Comparison of ENCODE assay signal across 8 cellular contexts in genomic region chr1:246506785-246507639, GRCh38. TPM values are rescaled to one million over a fixed set of nuclear protein-coding genes. Genes with fewer than 3 reads are reported as not detected.
DNase-seq lines count a peak whose midpoint lies in the region; ATAC-seq and TF ChIP-seq lines count a peak whose summit lies in the region.

Gene SMYD3 (minus strand): TSS chr1:246507279.

- H3K27me3 Mint-ChIP-seq in activated CD4-positive, alpha-beta T cell treated with anti-CD3 and anti-CD28 coated beads, Interleukin-2, amount 10 ng/mL, durations not matched to agents 24 days and 14 days, result no peaks in the 10 kb centered on the region

- H3K4me3 Mint-ChIP-seq in activated CD4-positive, alpha-beta T cell treated with anti-CD3 and anti-CD28 coated beads, Interleukin-2, amount 10 ng/mL, durations not matched to agents 24 days and 14 days, result peak within 1 kb of the TSS; percentile 93

- peak; percentile 30 for TF ChIP-seq CTCF in BJ (IDR thresholded peaks at IDR 0.05; ENCODE audit: insufficient read depth, low read depth, low read length)
- no peak for TF ChIP-seq CTCF in lower leg skin (IDR thresholded peaks at IDR 0.05)

- peak within 1 kb of the TSS; percentile 88 for H3K27ac Mint-ChIP-seq in activated CD4-positive, alpha-beta T cell treated with anti-CD3 and anti-CD28 coated beads, Interleukin-2, amount 10 ng/mL, durations not matched to agents 24 days and 14 days

- CTCF ChIA-PET in BJ (lab: Yijun Ruan, JAX), result interaction anchor here (0.7 to 2.3 kb wide), 8 partner anchors 8 to 247 kb away, joined by 3 to 12 read pairs (median 4); no protein-coding TSS in a partner anchor

- peak; percentile 95 for ATAC-seq in HG03432 (IDR thresholded peaks at IDR 0.05; ENCODE audit: unreplicated experiment)

- DNase-seq in BJ (ENCODE audit: low read depth) (no peak), NCI-H510A (lab: John Stamatoyannopoulos, UW) (peak; percentile 40), dermis blood vessel endothelial cell (peak; percentile 88), lower leg skin (ENCODE audit: low spot score in 2 of 2) (peak; percentile 25 to 89)
- DNase-seq in activated CD4-positive, alpha-beta T cell treated with anti-CD3 and anti-CD28 coated beads, Interleukin-2, amount 10 ng/mL, durations not matched to agents 24 days and 14 days, result peak; percentile 93
- DNase-seq in stimulated activated CD4-positive, alpha-beta T cell treated with anti-CD3 and anti-CD28 coated beads, Interleukin-4, amount 100 ng/mL, for 48 hours (ENCODE audit: low read depth in 2 of 2), result peak; percentile 50 to 72

- H3K36me3 ChIP-seq in BJ (ENCODE audit: control insufficient read depth, insufficient read depth, low read length), result no peaks in the 10 kb centered on the region

- H3K27me3 ChIP-seq in BJ (ENCODE audit: control insufficient read depth, insufficient read depth, low read length), result no peaks in the 10 kb centered on the region

- H3K4me3 ChIP-seq in BJ (ENCODE audit: low read depth, low read length) (peak within 1 kb of the TSS; percentile 99), lower leg skin (ENCODE audit: low read depth, poor library complexity, severe bottlenecking) (peak within 1 kb of the TSS; percentile 80)

- peaks cover 8% of the 10 kb centered on the region for H3K36me3 Mint-ChIP-seq in activated CD4-positive, alpha-beta T cell treated with anti-CD3 and anti-CD28 coated beads, Interleukin-2, amount 10 ng/mL, durations not matched to agents 24 days and 14 days (ENCODE audit: low read depth)

- H3K4me1 Mint-ChIP-seq in activated CD4-positive, alpha-beta T cell treated with anti-CD3 and anti-CD28 coated beads, Interleukin-2, amount 10 ng/mL, durations not matched to agents 24 days and 14 days, result peaks cover 23% of the 10 kb centered on the region

- TF ChIP-seq POLR2A in GM19193 (IDR thresholded peaks at IDR 0.05; ENCODE audit: extremely low read depth, insufficient read depth, insufficient read length), result peak; percentile 67
- no peak for TF ChIP-seq POLR2A in lower leg skin (IDR thresholded peaks at IDR 0.05)

- intact Hi-C loops in activated CD4-positive, alpha-beta T cell treated with anti-CD3 and anti-CD28 coated beads, Interleukin-2, amount 10 ng/mL, durations not matched to agents 24 days and 14 days (cut with micrococcal nuclease), result loop anchor here (1.0 to 10.0 kb wide), 3 partner anchors 10 to 1532 kb away; partner anchors contain the start of genes CNST and TFB2M
- intact Hi-C loops in lower leg skin (cut with DNase I; ENCODE audit: low total_unique reads), result loop anchor here (10.0 kb wide), 2 partner anchors 188 to 248 kb away; no protein-coding TSS in a partner anchor

- POLR2A ChIA-PET in BJ (lab: Charles Lee), result no interaction called here

- no peaks in the 10 kb centered on the region for H3K9me3 Mint-ChIP-seq in activated CD4-positive, alpha-beta T cell treated with anti-CD3 and anti-CD28 coated beads, Interleukin-2, amount 10 ng/mL, durations not matched to agents 24 days and 14 days

- 0 to 1% methylated on average over 29 to 66 of the region's 82 CpGs for WGBS in lower leg skin, 2 donors

RNA-seq across cellular contexts. Expression of gene SMYD3, which starts in this region (rescaled TPM):
- 26.1 and 36.9 TPM in 2 replicates for polyA plus RNA-seq in BJ (2011; rRNA removed)
- 27.6 and 29.6 TPM in 2 replicates for polyA minus RNA-seq in BJ (2011; rRNA and poly(A)+ RNA removed)
- total RNA-seq in activated CD4-positive, alpha-beta T cell treated with anti-CD3 and anti-CD28 coated beads, Interleukin-2, amount 10 ng/mL, durations not matched to agents 24 days and 14 days, result 23.9 and 24.4 TPM in 2 replicates
- total RNA-seq in dermis blood vessel endothelial cell (21.3 and 22.0 TPM in 2 replicates), lower leg skin (10 to 100 TPM in 3 of 4 donors, 1 to 10 TPM in 1; 8.4 to 25.7 (median 14.4) TPM)
